ENCODE assay signal across 26 cellular contexts in genomic region chr10:14131261-14131960, GRCh38.
DNase-seq lines count a peak whose midpoint lies in the region; ATAC-seq, FAIRE-seq and TF ChIP-seq lines count a peak whose summit lies in the region.
"Had no signal": no experiment of that assay in that cellular context is flagged by ENCODE, and none has a peak within 500 bp of the region (broad histone marks: within the 10 kb centered on the region; RNA-seq: fewer than 3 reads in every experiment).

No MANE protein-coding gene starts in this region.

- H3K79me2 ChIP-seq in H1 (ENCODE audit: control insufficient read depth in 1 of 2, insufficient read depth in 2 of 2, low read length in 2 of 2): no peaks in the 10 kb centered on the region

- no peak overlapping the region for H2AK5ac ChIP-seq in H1 (ENCODE audit: low read depth, low read length)

- no peak overlapping the region for H2BK120ac ChIP-seq in H1 (replicated peaks; ENCODE audit: low read depth, low read length)

- in situ Hi-C loops in GM13977 (cut with MboI; ENCODE audit: low pct_unique_long_range_greater_than_20kb, low sequenced_read_pairs, unreplicated experiment): no loop called here

- TF ChIP-seq EP300 in H1 (IDR thresholded peaks at IDR 0.05; ENCODE audit: borderline replicate concordance in 1 of 2, low read depth in 2 of 2, low read length in 2 of 2): no peak

- H3K4me1 ChIP-seq in H1 (replicated peaks in 1 of 4; ENCODE audit: control insufficient read depth in 3 of 4, insufficient read depth in 4 of 4, low read length in 3 of 4): peaks cover 0 to 4% (median 0%) of the 10 kb centered on the region in 4 experiments; a peak in 1 of 7 replicates

- H3K9ac ChIP-seq in H1 (replicated peaks in 1 of 4; ENCODE audit: extremely low read depth in 1 of 4, low read depth in 3 of 4, low read length in 3 of 4): no peak overlapping the region

- H3K27ac ChIP-seq in H1 (ENCODE audit: low read depth, low read length): no peak overlapping the region
- H3K27ac ChIP-seq: SJSA1 had no signal

- peak overlapping the region; percentile 1; the same call in 1 of the 2 replicates for H2BK5ac ChIP-seq in H1 (ENCODE audit: low read depth, low read length)

- H2AFZ ChIP-seq in H1 (ENCODE audit: low read length): no peak overlapping the region

- no peak overlapping the region for H4K8ac ChIP-seq in H1 (ENCODE audit: extremely low read depth, insufficient read depth, low read length)

- H3K56ac ChIP-seq in H1 (replicated peaks; ENCODE audit: insufficient read length, low read depth, low read length): no peak overlapping the region

- no peaks in the 10 kb centered on the region for H4K20me1 ChIP-seq in H1 (replicated peaks in 1 of 2; ENCODE audit: control insufficient read depth in 1 of 2, insufficient read depth in 2 of 2, low read length in 2 of 2)

- no peak overlapping the region for H2BK12ac ChIP-seq in H1 (ENCODE audit: low read depth, low read length)

- H3K4me2 ChIP-seq in H1 (ENCODE audit: insufficient read depth in 1 of 2, low read depth in 2 of 2, low read length in 2 of 2): no peak overlapping the region

- no peaks in the 10 kb centered on the region for H3K79me1 ChIP-seq in H1 (ENCODE audit: low read depth, low read length)

- CTCF ChIA-PET in WTC11 (lab: Charles Lee) (interaction anchor here (0.7 kb wide), 1 partner anchor 14 kb away, joined by 3 read pairs; no protein-coding TSS in a partner anchor), H1 (lab: Charles Lee; ENCODE audit: partially characterized antibody) (no interaction called here)

- H3K27ac Mint-ChIP-seq in WTC11 (peak overlapping the region; percentile 51; the same call in 1 of the 2 replicates), osteocyte (ENCODE audit: unreplicated experiment) (no peak overlapping the region)

- no peak overlapping the region for H3K14ac ChIP-seq in H1 (ENCODE audit: insufficient read length)

- H3K9me3 Mint-ChIP-seq in WTC11: peaks cover 5% of the 10 kb centered on the region; the same call in 1 of the 2 replicates
- H3K9me3 Mint-ChIP-seq in osteocyte (ENCODE audit: unreplicated experiment): peaks cover 8% of the 10 kb centered on the region

- no peak overlapping the region for H3K4ac ChIP-seq in H1 (replicated peaks; ENCODE audit: insufficient read length, low read depth, low read length)

- TF ChIP-seq RAD21 in H1 (IDR thresholded peaks at IDR 0.05 in 1 of 2, conservative IDR thresholded peaks at IDR 0.05 in 1 of 2; ENCODE audit: low read depth in 2 of 2, low read length in 2 of 2): no peak

- no peak for FAIRE-seq in H1 (lab: Jason Lieb, UNC)
- FAIRE-seq: GM18507 had no signal

- H3K4me1 Mint-ChIP-seq in WTC11: peaks cover 21% of the 10 kb centered on the region
- H3K4me1 Mint-ChIP-seq in osteocyte (ENCODE audit: unreplicated experiment): peaks cover 18% of the 10 kb centered on the region

- H3K36me3 Mint-ChIP-seq in WTC11 (no peaks in the 10 kb centered on the region), osteocyte (ENCODE audit: unreplicated experiment) (peaks cover 50% of the 10 kb centered on the region)

- WGBS in H1 (ENCODE audit: extremely low coverage in 1 of 2, insufficient coverage in 1 of 2, insufficient read length in 1 of 2, insufficient replicate concordance in 2 of 2, low coverage in 1 of 2, low lambda C conversion rate in 2 of 2, missing lambda C conversion rate in 1 of 2), 2 experiments: 92% methylated on average over 14 of the region's 14 CpGs; no CpG with 5 or more reads in 1 of the 2 experiments

- H3K27me3 Mint-ChIP-seq in WTC11 (ENCODE audit: low read depth) (no peaks in the 10 kb centered on the region), osteocyte (ENCODE audit: unreplicated experiment) (no peaks in the 10 kb centered on the region)

- no peak overlapping the region for H3K23ac ChIP-seq in H1 (ENCODE audit: insufficient read length)

- no peaks in the 10 kb centered on the region for H3K36me3 ChIP-seq in H1 (ENCODE audit: control insufficient read depth in 2 of 4, insufficient read depth in 4 of 4, low read length in 3 of 4)
- H3K36me3 ChIP-seq: MG63, SJSA1 had no signal

- no peak for ATAC-seq in WTC11
- ATAC-seq in GM18511 (IDR thresholded peaks at IDR 0.05; ENCODE audit: unreplicated experiment): no peak
- ATAC-seq: PC-3 had no signal

- no peak overlapping the region for H2BK20ac ChIP-seq in H1 (ENCODE audit: low read length)

- H3K23me2 ChIP-seq in H1 (ENCODE audit: low read depth, low read length): peaks cover 7% of the 10 kb centered on the region; the same call in 1 of the 2 replicates

- no peak for TF ChIP-seq CTCF in WTC11 (IDR thresholded peaks at IDR 0.05)
- TF ChIP-seq CTCF in H1 (IDR thresholded peaks at IDR 0.05; ENCODE audit: control extremely low read depth in 1 of 3, insufficient read depth in 1 of 3, low read depth in 1 of 3, low read length in 3 of 3): no peak
- no peak for TF ChIP-seq CTCF in osteocyte (IDR thresholded peaks at IDR 0.05)
- TF ChIP-seq CTCF in GM13977 (IDR thresholded peaks at IDR 0.05; ENCODE audit: extremely low read depth, insufficient read depth, missing control alignments): no peak

- H4K5ac ChIP-seq in H1 (ENCODE audit: insufficient read length, low read depth, low read length): no peak overlapping the region

- H3K9me3 ChIP-seq in H1 (ENCODE audit: insufficient read depth in 2 of 2, low read depth in 1 of 2, low read length in 1 of 2): no peaks in the 10 kb centered on the region
- H3K9me3 ChIP-seq: SJSA1 had no signal

- no peak for TF ChIP-seq POLR2A in H1 (IDR thresholded peaks at IDR 0.05; ENCODE audit: control extremely low read depth in 1 of 2, low read depth in 2 of 2, low read length in 2 of 2)

- no peak overlapping the region for H2BK15ac ChIP-seq in H1 (ENCODE audit: low read length)

- H3K27me3 ChIP-seq in H1 (replicated peaks in 1 of 4; ENCODE audit: control insufficient read depth in 3 of 4, extremely low read depth in 1 of 4, insufficient read depth in 3 of 4, low read length in 3 of 4): no peaks in the 10 kb centered on the region
- H3K27me3 ChIP-seq: MG63 had no signal

- POLR2A ChIA-PET in WTC11 (lab: Charles Lee) (no interaction called here), H1 (lab: Charles Lee; ENCODE audit: partially characterized antibody) (interaction anchor here (1.6 kb wide), 1 partner anchor 54 kb away, joined by 5 read pairs; no protein-coding TSS in a partner anchor)

- H3K4me3 Mint-ChIP-seq in WTC11 (no peak overlapping the region), osteocyte (ENCODE audit: unreplicated experiment) (no peak overlapping the region)

- no peak overlapping the region for H3K18ac ChIP-seq in H1 (ENCODE audit: extremely low read depth, low read length)

- no peak overlapping the region for H3K4me3 ChIP-seq in H1 (ENCODE audit: extremely low read depth in 1 of 4, insufficient read depth in 2 of 4, low read depth in 3 of 4, low read length in 4 of 4)
- H3K4me3 ChIP-seq: MG63, SJSA1 had no signal

- DNase-seq in HT1080 (ENCODE audit: low read depth): peak; percentile 32
- DNase-seq in WTC11 (ENCODE audit: low spot score): no peak
- DNase-seq in H1 (ENCODE audit: low read depth in 1 of 2, low spot score in 2 of 2): no peak
- peak; percentile 36 for DNase-seq in osteocyte (ENCODE audit: extremely low spot score, unreplicated experiment)
- DNase-seq in GM13977 (ENCODE audit: low spot score): no peak
- no peak for DNase-seq in NCI-H526 (lab: John Stamatoyannopoulos, UW)
- DNase-seq: Calu3; DMS153; DND-41; GOT3; HCEC 1CT; KG1; MG63; NCI-H1105 treated with DMSO at 0.1 percent for 48 hours; NCI-H146; NCI-H1930; NCI-H2107; NCI-H446; NCI-H524 treated with DMSO at 0.1 percent for 48 hours; NCI-H82; NK-92 treated with Interleukin-12 subunit alpha and Interleukin-12 subunit beta, amount 100 ng/mL, for 24 hours; PC-3; Right ventricle myocardium superior had no signal

- H4K91ac ChIP-seq in H1 (replicated peaks; ENCODE audit: insufficient read length, low read length): no peak overlapping the region

TF ChIP-seq in WTC11, 78 proteins besides CTCF, POLR2A, EP300 and RAD21:
- TF ChIP-seq ATF1 (CRISPR knock-in tag; IDR thresholded peaks at IDR 0.05) (no peak), USF2 (CRISPR knock-in tag; IDR thresholded peaks at IDR 0.05) (no peak), ZNF138 (CRISPR knock-in tag; conservative IDR thresholded peaks at IDR 0.05) (no peak), NR1H2 (CRISPR knock-in tag; IDR thresholded peaks at IDR 0.05) (no peak)

TF ChIP-seq in H1, 55 proteins besides CTCF, POLR2A, EP300 and RAD21:
- TF ChIP-seq CBX8 (IDR thresholded peaks at IDR 0.05; ENCODE audit: borderline replicate concordance, low read depth, low read length): no peak
- no peak for TF ChIP-seq JUND (IDR thresholded peaks at IDR 0.05; ENCODE audit: low read length)
- no peak for TF ChIP-seq BRCA1 (IDR thresholded peaks at IDR 0.05; ENCODE audit: low read depth, low read length)
- no peak for TF ChIP-seq GTF2F1 (IDR thresholded peaks at IDR 0.05; ENCODE audit: borderline replicate concordance, low read depth, low read length)
- no peak for TF ChIP-seq USF2 (IDR thresholded peaks at IDR 0.05; ENCODE audit: low read length)
- no peak for TF ChIP-seq CTBP2 (IDR thresholded peaks at IDR 0.05; ENCODE audit: borderline replicate concordance, insufficient read depth, insufficient read length, low read length)
- TF ChIP-seq NANOG (IDR thresholded peaks at IDR 0.05; ENCODE audit: insufficient read depth, low read depth, low read length, poor library complexity, severe bottlenecking): no peak
- TF ChIP-seq RXRA (IDR thresholded peaks at IDR 0.05; ENCODE audit: insufficient read depth, low read depth, low read length): no peak
- TF ChIP-seq KDM4A (IDR thresholded peaks at IDR 0.05; ENCODE audit: low read depth, low read length, severe bottlenecking): no peak
- TF ChIP-seq RBBP5 (IDR thresholded peaks at IDR 0.05; ENCODE audit: borderline replicate concordance, low read depth, low read length): no peak
- no peak for TF ChIP-seq GABPA (IDR thresholded peaks at IDR 0.05; ENCODE audit: borderline replicate concordance, insufficient read depth, low read length)
- no peak for TF ChIP-seq RFX5 (IDR thresholded peaks at IDR 0.05; ENCODE audit: borderline replicate concordance, low read depth, low read length)
- TF ChIP-seq NRF1 (IDR thresholded peaks at IDR 0.05; ENCODE audit: low read depth, low read length): no peak

Comparison
In these comparisons a context has a peak if more than half of its experiments do, and no peak if none do; other contexts are left out.
1. DNase-seq: peak in HT1080 (single experiment) and osteocyte (single experiment); none in WTC11 (single experiment), H1 (0 of 2), GM13977 (single experiment) and NCI-H526 (0 of 2).